Comparison of ENCODE assay signal across 1 cellular context in genomic region chr17:50380369-50381259, GRCh38.
TF ChIP-seq lines count a peak whose summit lies in the region.

No MANE protein-coding gene starts in this region.

TF ChIP-seq in HepG2, 621 proteins besides CTCF, POLR2A, EP300 and RAD21 (continued from another document and continues in another):
- TF ChIP-seq, protein P1, sequence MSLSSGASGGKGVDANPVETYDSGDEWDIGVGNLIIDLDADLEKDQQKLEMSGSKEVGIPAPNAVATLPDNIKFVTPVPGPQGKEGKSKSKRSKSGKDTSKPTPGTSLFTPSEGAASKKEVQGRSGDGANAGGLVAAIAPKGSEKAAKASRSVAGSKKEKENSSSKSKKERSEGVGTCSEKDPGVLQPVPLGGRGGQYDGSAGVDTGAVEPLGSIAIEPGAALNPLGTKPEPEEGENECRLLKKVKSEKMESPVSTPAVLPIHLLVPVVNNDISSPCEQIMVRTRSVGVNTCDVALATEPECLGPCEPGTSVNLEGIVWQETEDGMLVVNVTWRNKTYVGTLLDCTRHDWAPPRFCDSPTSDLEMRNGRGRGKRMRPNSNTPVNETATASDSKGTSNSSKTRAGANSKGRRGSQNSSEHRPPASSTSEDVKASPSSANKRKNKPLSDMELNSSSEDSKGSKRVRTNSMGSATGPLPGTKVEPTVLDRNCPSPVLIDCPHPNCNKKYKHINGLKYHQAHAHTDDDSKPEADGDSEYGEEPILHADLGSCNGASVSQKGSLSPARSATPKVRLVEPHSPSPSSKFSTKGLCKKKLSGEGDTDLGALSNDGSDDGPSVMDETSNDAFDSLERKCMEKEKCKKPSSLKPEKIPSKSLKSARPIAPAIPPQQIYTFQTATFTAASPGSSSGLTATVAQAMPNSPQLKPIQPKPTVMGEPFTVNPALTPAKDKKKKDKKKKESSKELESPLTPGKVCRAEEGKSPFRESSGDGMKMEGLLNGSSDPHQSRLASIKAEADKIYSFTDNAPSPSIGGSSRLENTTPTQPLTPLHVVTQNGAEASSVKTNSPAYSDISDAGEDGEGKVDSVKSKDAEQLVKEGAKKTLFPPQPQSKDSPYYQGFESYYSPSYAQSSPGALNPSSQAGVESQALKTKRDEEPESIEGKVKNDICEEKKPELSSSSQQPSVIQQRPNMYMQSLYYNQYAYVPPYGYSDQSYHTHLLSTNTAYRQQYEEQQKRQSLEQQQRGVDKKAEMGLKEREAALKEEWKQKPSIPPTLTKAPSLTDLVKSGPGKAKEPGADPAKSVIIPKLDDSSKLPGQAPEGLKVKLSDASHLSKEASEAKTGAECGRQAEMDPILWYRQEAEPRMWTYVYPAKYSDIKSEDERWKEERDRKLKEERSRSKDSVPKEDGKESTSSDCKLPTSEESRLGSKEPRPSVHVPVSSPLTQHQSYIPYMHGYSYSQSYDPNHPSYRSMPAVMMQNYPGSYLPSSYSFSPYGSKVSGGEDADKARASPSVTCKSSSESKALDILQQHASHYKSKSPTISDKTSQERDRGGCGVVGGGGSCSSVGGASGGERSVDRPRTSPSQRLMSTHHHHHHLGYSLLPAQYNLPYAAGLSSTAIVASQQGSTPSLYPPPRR (CRISPR knock-in tag; IDR thresholded peaks at IDR 0.05; ENCODE audit: borderline replicate concordance), result no peak
- no peak for TF ChIP-seq ZBED4 (CRISPR knock-in tag; IDR thresholded peaks at IDR 0.05; ENCODE audit: borderline replicate concordance)
- peak; percentile 22; the same call in 1 of the 2 replicates for TF ChIP-seq ZFY (CRISPR knock-in tag; IDR thresholded peaks at IDR 0.05)
- TF ChIP-seq ZNF580 (CRISPR knock-in tag; IDR thresholded peaks at IDR 0.05; ENCODE audit: borderline replicate concordance, low read depth), result no peak
- TF ChIP-seq ZNF607 (CRISPR knock-in tag; IDR thresholded peaks at IDR 0.05; ENCODE audit: borderline replicate concordance), result no peak
- no peak for TF ChIP-seq SIN3A (IDR thresholded peaks at IDR 0.05; ENCODE audit: borderline replicate concordance, low read depth, low read length)
- no peak for TF ChIP-seq SOX13 (IDR thresholded peaks at IDR 0.05)
- 0 out of 4 replicates have a peak, but pooled peaks of 1 of the 2 experiments have one; percentile 48 for TF ChIP-seq SOX13 (CRISPR knock-in tag; conservative IDR thresholded peaks at IDR 0.05 in 1 of 2, IDR thresholded peaks at IDR 0.05 in 1 of 2)
- TF ChIP-seq PHF5A (CRISPR knock-in tag; IDR thresholded peaks at IDR 0.05; ENCODE audit: low read depth, unreplicated experiment), result no peak
- no peak for TF ChIP-seq PREB (CRISPR knock-in tag; IDR thresholded peaks at IDR 0.05)
- TF ChIP-seq RBAK (CRISPR knock-in tag; IDR thresholded peaks at IDR 0.05), result no peak
- no peak for TF ChIP-seq ZNF749 (CRISPR knock-in tag; IDR thresholded peaks at IDR 0.05; ENCODE audit: borderline replicate concordance)
- TF ChIP-seq, protein P2, sequence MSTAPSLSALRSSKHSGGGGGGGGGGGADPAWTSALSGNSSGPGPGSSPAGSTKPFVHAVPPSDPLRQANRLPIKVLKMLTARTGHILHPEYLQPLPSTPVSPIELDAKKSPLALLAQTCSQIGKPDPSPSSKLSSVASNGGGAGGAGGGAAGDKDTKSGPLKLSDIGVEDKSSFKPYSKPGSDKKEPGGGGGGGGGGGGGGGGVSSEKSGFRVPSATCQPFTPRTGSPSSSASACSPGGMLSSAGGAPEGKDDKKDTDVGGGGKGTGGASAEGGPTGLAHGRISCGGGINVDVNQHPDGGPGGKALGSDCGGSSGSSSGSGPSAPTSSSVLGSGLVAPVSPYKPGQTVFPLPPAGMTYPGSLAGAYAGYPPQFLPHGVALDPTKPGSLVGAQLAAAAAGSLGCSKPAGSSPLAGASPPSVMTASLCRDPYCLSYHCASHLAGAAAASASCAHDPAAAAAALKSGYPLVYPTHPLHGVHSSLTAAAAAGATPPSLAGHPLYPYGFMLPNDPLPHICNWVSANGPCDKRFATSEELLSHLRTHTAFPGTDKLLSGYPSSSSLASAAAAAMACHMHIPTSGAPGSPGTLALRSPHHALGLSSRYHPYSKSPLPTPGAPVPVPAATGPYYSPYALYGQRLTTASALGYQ (CRISPR knock-in tag; IDR thresholded peaks at IDR 0.05), result no peak
- TF ChIP-seq SRSF4 (IDR thresholded peaks at IDR 0.05; ENCODE audit: low read depth, low read length, poor library complexity, severe bottlenecking), result peak; percentile 81
- TF ChIP-seq ZNF574 (CRISPR knock-in tag; IDR thresholded peaks at IDR 0.05), result no peak
- TF ChIP-seq GATA4 (IDR thresholded peaks at IDR 0.05; ENCODE audit: borderline replicate concordance, low read depth), result no peak
- TF ChIP-seq NCOA5 (CRISPR knock-in tag; IDR thresholded peaks at IDR 0.05), result 0 out of 2 replicates have a peak, but pooled peaks have one; percentile 56
- TF ChIP-seq, protein P3, sequence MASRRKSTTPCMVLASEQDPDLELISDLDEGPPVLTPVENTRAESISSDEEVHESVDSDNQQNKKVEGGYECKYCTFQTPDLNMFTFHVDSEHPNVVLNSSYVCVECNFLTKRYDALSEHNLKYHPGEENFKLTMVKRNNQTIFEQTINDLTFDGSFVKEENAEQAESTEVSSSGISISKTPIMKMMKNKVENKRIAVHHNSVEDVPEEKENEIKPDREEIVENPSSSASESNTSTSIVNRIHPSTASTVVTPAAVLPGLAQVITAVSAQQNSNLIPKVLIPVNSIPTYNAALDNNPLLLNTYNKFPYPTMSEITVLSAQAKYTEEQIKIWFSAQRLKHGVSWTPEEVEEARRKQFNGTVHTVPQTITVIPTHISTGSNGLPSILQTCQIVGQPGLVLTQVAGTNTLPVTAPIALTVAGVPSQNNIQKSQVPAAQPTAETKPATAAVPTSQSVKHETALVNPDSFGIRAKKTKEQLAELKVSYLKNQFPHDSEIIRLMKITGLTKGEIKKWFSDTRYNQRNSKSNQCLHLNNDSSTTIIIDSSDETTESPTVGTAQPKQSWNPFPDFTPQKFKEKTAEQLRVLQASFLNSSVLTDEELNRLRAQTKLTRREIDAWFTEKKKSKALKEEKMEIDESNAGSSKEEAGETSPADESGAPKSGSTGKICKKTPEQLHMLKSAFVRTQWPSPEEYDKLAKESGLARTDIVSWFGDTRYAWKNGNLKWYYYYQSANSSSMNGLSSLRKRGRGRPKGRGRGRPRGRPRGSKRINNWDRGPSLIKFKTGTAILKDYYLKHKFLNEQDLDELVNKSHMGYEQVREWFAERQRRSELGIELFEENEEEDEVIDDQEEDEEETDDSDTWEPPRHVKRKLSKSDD (CRISPR knock-in tag; IDR thresholded peaks at IDR 0.05; ENCODE audit: low read depth), result 0 out of 2 replicates have a peak, but pooled peaks have one; percentile 24
- no peak for TF ChIP-seq SNAPC2 (CRISPR knock-in tag; IDR thresholded peaks at IDR 0.05)
- no peak for TF ChIP-seq ZNF75D (CRISPR knock-in tag; IDR thresholded peaks at IDR 0.05; ENCODE audit: borderline replicate concordance)
- TF ChIP-seq, protein P4, sequence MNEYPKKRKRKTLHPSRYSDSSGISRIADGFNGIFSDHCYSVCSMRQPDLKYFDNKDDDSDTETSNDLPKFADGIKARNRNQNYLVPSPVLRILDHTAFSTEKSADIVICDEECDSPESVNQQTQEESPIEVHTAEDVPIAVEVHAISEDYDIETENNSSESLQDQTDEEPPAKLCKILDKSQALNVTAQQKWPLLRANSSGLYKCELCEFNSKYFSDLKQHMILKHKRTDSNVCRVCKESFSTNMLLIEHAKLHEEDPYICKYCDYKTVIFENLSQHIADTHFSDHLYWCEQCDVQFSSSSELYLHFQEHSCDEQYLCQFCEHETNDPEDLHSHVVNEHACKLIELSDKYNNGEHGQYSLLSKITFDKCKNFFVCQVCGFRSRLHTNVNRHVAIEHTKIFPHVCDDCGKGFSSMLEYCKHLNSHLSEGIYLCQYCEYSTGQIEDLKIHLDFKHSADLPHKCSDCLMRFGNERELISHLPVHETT (CRISPR knock-in tag; conservative IDR thresholded peaks at IDR 0.05), result no peak
- TF ChIP-seq PHF8 (CRISPR knock-in tag; IDR thresholded peaks at IDR 0.05), result no peak
- no peak for TF ChIP-seq ZNF235 (CRISPR knock-in tag; IDR thresholded peaks at IDR 0.05; ENCODE audit: borderline replicate concordance)
- no peak for TF ChIP-seq SOX5 (CRISPR knock-in tag; IDR thresholded peaks at IDR 0.05; ENCODE audit: borderline replicate concordance)
- no peak for TF ChIP-seq ARID4A (CRISPR knock-in tag; IDR thresholded peaks at IDR 0.05; ENCODE audit: borderline replicate concordance)
- peak; percentile 25; the same call in 1 of the 2 replicates for TF ChIP-seq SP4 (CRISPR knock-in tag; IDR thresholded peaks at IDR 0.05)
- TF ChIP-seq ZNF616 (CRISPR knock-in tag; IDR thresholded peaks at IDR 0.05; ENCODE audit: low read depth), result no peak
